11 cellular contexts compared by ENCODE assay signal in the genomic region with DNA sequence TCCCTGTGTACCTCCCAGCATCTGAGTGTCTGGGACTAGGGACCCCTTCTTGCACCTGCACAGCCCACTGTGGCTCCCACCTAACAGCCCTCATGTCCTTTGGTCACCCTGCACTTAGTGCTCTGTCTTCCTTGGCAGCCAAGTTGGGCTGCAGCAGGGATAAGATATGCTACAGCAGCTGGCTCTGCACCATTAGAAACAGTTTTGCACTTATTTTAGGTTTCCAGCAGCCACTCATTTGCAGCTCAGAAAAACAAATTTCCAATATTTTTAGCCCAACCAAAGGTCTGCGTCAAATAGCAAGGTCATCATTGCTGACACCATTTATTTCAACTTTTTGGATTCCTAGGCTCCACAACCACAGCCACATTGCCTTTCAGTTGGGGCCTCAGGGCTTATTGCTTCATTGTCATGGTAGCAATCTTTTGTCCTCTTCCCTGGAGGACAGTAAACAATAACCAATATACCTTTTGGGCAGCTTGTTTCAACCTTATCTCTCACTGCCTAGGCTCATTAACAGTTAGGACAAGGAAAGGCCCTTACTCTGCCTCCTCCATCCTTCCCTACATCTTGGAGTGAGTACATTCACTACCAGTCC.
"Had no signal": no experiment of that assay in that cellular context is flagged by ENCODE, and none has a peak within 500 bp of the region (broad histone marks: within the 10 kb centered on the region; RNA-seq: fewer than 3 reads in every experiment).

No MANE protein-coding gene starts in this region.

- H3K9me3 ChIP-seq: breast epithelium, gastrocnemius medialis, right lobe of liver, thoracic aorta, uterus had no signal

- H2AFZ ChIP-seq: neural progenitor cell had no signal

- H3K36me3 ChIP-seq: breast epithelium, gastrocnemius medialis, neural progenitor cell, right lobe of liver, thoracic aorta, uterus had no signal

- H3K4me3 ChIP-seq: breast epithelium, gastrocnemius medialis, neural progenitor cell, right lobe of liver, thoracic aorta, uterus had no signal

- H3K4me2 ChIP-seq: neural progenitor cell had no signal

- DNase-seq: activated CD4-positive, CD25-positive, alpha-beta regulatory T cell treated with anti-CD3 and anti-CD28 coated beads, Interleukin-2, amount 50 U/mL, for 72 hours; activated T-cell treated with anti-CD3 and anti-CD28 coated beads, Interleukin-2, amount 50 U/mL, for 24 hours; gastrocnemius medialis; natural killer cell; right lobe of liver; stimulated activated CD4-positive, alpha-beta T cell treated with anti-CD3 and anti-CD28 coated beads, Interleukin-12 subunit alpha, Interleukin-12 subunit beta, amount 100 ng/mL, for 4 hours; T-helper 9 cell had no signal

- H3K9ac ChIP-seq: neural progenitor cell had no signal

- H3K4me1 ChIP-seq: breast epithelium, gastrocnemius medialis, neural progenitor cell, right lobe of liver, uterus had no signal

- H3K27ac ChIP-seq: breast epithelium, gastrocnemius medialis, neural progenitor cell, right lobe of liver, thoracic aorta, uterus had no signal

- H3K27me3 ChIP-seq: breast epithelium, gastrocnemius medialis, neural progenitor cell, right lobe of liver, uterus had no signal
